Comparison of ENCODE assay signal across 26 cellular contexts in genomic region chr17:1634841-1635650, GRCh38.
"Had no signal": no experiment of that assay in that cellular context is flagged by ENCODE, and none has a peak within 500 bp of the region (broad histone marks: within the 10 kb centered on the region; RNA-seq: fewer than 3 reads in every experiment).

No MANE protein-coding gene starts in this region.

- H3K4me3 ChIP-seq: left lung, lower lobe of right lung, ovary, skin epidermis, suprapubic skin, tibial nerve, uterus had no signal

- H3K4me3 Mint-ChIP-seq: immature natural killer cell; naive thymus-derived CD8-positive, alpha-beta T cell; nephron; neural crest cell; stimulated activated effector memory CD8-positive, alpha-beta T cell treated with anti-CD3 and anti-CD28 coated beads, Interleukin-12 subunit alpha, Interleukin-12 subunit beta, amount 100 ng/mL, for 72 hours; stimulated activated naive CD8-positive, alpha-beta T cell treated with anti-CD3 and anti-CD28 coated beads, Interleukin-15, Interleukin-2, amounts not matched to agents 100 ng/mL and 50 ng/mL, for 24 hours; type B pancreatic cell had no signal

- H3K4me1 ChIP-seq: uterus had no signal

- DNase-seq: hypothalamus; immature natural killer cell; kidney; left colon; left lung; lower lobe of right lung; mammary epithelial cell; mesenchymal stem cell; naive thymus-derived CD8-positive, alpha-beta T cell; occipital lobe; stimulated activated CD4-positive, alpha-beta T cell treated with anti-CD3 and anti-CD28 coated beads, Interleukin-4, amount 100 ng/mL, for 24 hours; stimulated activated naive CD4-positive, alpha-beta T cell; uterus had no signal

- H3K36me3 Mint-ChIP-seq: immature natural killer cell; naive thymus-derived CD8-positive, alpha-beta T cell; stimulated activated effector memory CD8-positive, alpha-beta T cell treated with anti-CD3 and anti-CD28 coated beads, Interleukin-12 subunit alpha, Interleukin-12 subunit beta, amount 100 ng/mL, for 72 hours; type B pancreatic cell had no signal

- H3K9me3 Mint-ChIP-seq: immature natural killer cell; naive thymus-derived CD8-positive, alpha-beta T cell; nephron; neural crest cell; stimulated activated effector memory CD8-positive, alpha-beta T cell treated with anti-CD3 and anti-CD28 coated beads, Interleukin-12 subunit alpha, Interleukin-12 subunit beta, amount 100 ng/mL, for 72 hours; stimulated activated naive CD8-positive, alpha-beta T cell treated with anti-CD3 and anti-CD28 coated beads, Interleukin-15, Interleukin-2, amounts not matched to agents 100 ng/mL and 50 ng/mL, for 24 hours; type B pancreatic cell had no signal

- H3K27ac Mint-ChIP-seq: immature natural killer cell, nephron, progenitor cell of endocrine pancreas, type B pancreatic cell had no signal

- H3K9me3 ChIP-seq: left lung, lower lobe of right lung, neutrophil, ovary, suprapubic skin, tibial nerve, uterus had no signal

- H3K27me3 Mint-ChIP-seq: naive thymus-derived CD8-positive, alpha-beta T cell had no signal

- ATAC-seq: left colon; left lung; lower lobe of right lung; naive thymus-derived CD8-positive, alpha-beta T cell; sciatic nerve; stimulated activated effector memory CD8-positive, alpha-beta T cell treated with anti-CD3 and anti-CD28 coated beads, Interleukin-12 subunit alpha, Interleukin-12 subunit beta, amount 100 ng/mL, for 72 hours had no signal

- H3K27ac ChIP-seq: left lung, lower lobe of right lung, neutrophil, ovary, skin epidermis, suprapubic skin, tibial nerve, uterus had no signal

- H3K27me3 ChIP-seq: left lung, ovary, suprapubic skin, tibial nerve, uterus had no signal

- H3K36me3 ChIP-seq: ovary, uterus had no signal

- FAIRE-seq: islet of Langerhans, kidney had no signal
